25 cellular contexts compared by ENCODE assay signal in the genomic region with DNA sequence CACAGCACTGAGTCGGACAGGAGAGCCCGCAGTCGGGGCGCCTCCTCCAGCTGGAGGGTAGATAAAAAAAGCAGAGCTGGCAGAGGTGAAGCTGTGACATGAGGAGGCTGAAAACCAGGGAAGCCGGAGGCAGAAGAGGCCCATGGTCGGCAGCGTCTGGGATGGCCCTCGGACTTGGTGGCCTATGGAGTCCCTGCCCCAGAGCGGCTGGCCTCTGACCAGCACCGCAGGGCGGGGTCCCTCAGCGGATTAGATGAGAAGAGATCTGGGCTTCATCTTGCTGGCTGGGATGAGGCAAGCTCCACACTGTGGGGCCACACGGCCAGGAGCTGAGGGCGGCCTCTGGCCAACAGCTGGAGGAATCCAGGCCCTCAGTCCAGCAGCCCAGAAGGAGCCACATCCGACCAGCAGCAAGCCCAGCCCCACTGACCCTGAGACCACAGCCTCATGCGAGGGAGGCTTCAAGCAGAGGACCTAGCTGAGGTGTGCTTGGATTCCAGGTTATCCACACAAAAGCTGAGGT.
DNase-seq lines count a peak whose midpoint lies in the region; ATAC-seq and FAIRE-seq lines count a peak whose summit lies in the region.
"Had no signal": no experiment of that assay in that cellular context is flagged by ENCODE, and none has a peak within 500 bp of the region (broad histone marks: within the 10 kb centered on the region; RNA-seq: fewer than 3 reads in every experiment).

No MANE protein-coding gene starts in this region.

- no peak for FAIRE-seq in urothelium cell line (lab: Jason Lieb, UNC)
- FAIRE-seq: A204.1, GM12891, HTR-8/SVneo, RCC 7860 had no signal

- no peaks in the 10 kb centered on the region for H3K27me3 Mint-ChIP-seq in stimulated activated naive CD8-positive, alpha-beta T cell treated with anti-CD3 and anti-CD28 coated beads, Interleukin-15, amount 100 ng/mL, for 72 hours
- no peaks in the 10 kb centered on the region for H3K27me3 Mint-ChIP-seq in natural killer cell treated with Interleukin-12 subunit alpha and Interleukin-12 subunit beta and Interleukin-15 and Interleukin-18, amount 100 ng/mL, for 72 hours

- peak overlapping the region; percentile 73 for H3K27ac ChIP-seq in SJCRH30
- H3K27ac ChIP-seq: C4-2B, KMS-11 had no signal

- DNase-seq in stimulated activated naive CD8-positive, alpha-beta T cell treated with anti-CD3 and anti-CD28 coated beads, Interleukin-15, amount 100 ng/mL, for 72 hours, result no peak
- no peak for DNase-seq in stimulated activated naive CD8-positive, alpha-beta T cell treated with anti-CD3 and anti-CD28 coated beads, Interleukin-15, Interleukin-2, amounts not matched to agents 100 U/mL and 50 U/mL, for 24 hours
- DNase-seq in SJCRH30, result no peak
- peak; percentile 60 for DNase-seq in natural killer cell treated with Interleukin-12 subunit alpha and Interleukin-12 subunit beta and Interleukin-15 and Interleukin-18, amount 100 ng/mL, for 72 hours (ENCODE audit: low spot score)
- no peak for DNase-seq in H4 (ENCODE audit: low spot score)
- DNase-seq in pons (ENCODE audit: low spot score), result no peak
- no peak for DNase-seq in urothelium cell line (ENCODE audit: low spot score)
- DNase-seq: AML-193; CD8-positive, alpha-beta T cell; DMS 273 treated with DMSO at 0.1 percent for 48 hours; GF-D8; H9; IMR-90; MM.1S; NCI-H2029; NCI-H446; NCI-H526 treated with DMSO at 0.1 percent for 48 hours had no signal

- H3K27ac Mint-ChIP-seq in stimulated activated naive CD8-positive, alpha-beta T cell treated with anti-CD3 and anti-CD28 coated beads, Interleukin-15, amount 100 ng/mL, for 72 hours, result peak overlapping the region; percentile 53 to 63
- H3K27ac Mint-ChIP-seq in natural killer cell treated with Interleukin-12 subunit alpha and Interleukin-12 subunit beta and Interleukin-15 and Interleukin-18, amount 100 ng/mL, for 72 hours, result peak overlapping the region; percentile 82 to 94

- no peaks in the 10 kb centered on the region for H3K36me3 ChIP-seq in SJCRH30

- no peaks in the 10 kb centered on the region for H3K9me3 ChIP-seq in SJCRH30 (replicated peaks)

- no peak overlapping the region for H3K4me3 ChIP-seq in SJCRH30

- no peak overlapping the region for H3K4me3 Mint-ChIP-seq in stimulated activated naive CD8-positive, alpha-beta T cell treated with anti-CD3 and anti-CD28 coated beads, Interleukin-15, amount 100 ng/mL, for 72 hours
- H3K4me3 Mint-ChIP-seq in natural killer cell treated with Interleukin-12 subunit alpha and Interleukin-12 subunit beta and Interleukin-15 and Interleukin-18, amount 100 ng/mL, for 72 hours, result no peak overlapping the region
- H3K4me3 Mint-ChIP-seq: CD8-positive, alpha-beta T cell; H9 had no signal

- H3K4me1 Mint-ChIP-seq in stimulated activated naive CD8-positive, alpha-beta T cell treated with anti-CD3 and anti-CD28 coated beads, Interleukin-15, amount 100 ng/mL, for 72 hours, result peaks cover 28% of the 10 kb centered on the region
- H3K4me1 Mint-ChIP-seq in natural killer cell treated with Interleukin-12 subunit alpha and Interleukin-12 subunit beta and Interleukin-15 and Interleukin-18, amount 100 ng/mL, for 72 hours (ENCODE audit: low read depth in 2 of 2), result peaks cover 24 to 46% of the 10 kb centered on the region in 2 donors

- no peak for ATAC-seq in stimulated activated naive CD8-positive, alpha-beta T cell treated with anti-CD3 and anti-CD28 coated beads, Interleukin-15, amount 100 ng/mL, for 72 hours
- no peak for ATAC-seq in stimulated activated naive CD8-positive, alpha-beta T cell treated with anti-CD3 and anti-CD28 coated beads, Interleukin-15, Interleukin-2, amounts not matched to agents 100 U/mL and 50 U/mL, for 24 hours
- peak in 1 of 2 donors; percentile 10 for ATAC-seq in natural killer cell treated with Interleukin-12 subunit alpha and Interleukin-12 subunit beta and Interleukin-15 and Interleukin-18, amount 100 ng/mL, for 72 hours
- no peak for ATAC-seq in GM19395 (IDR thresholded peaks at IDR 0.05; ENCODE audit: unreplicated experiment)
- ATAC-seq: CD8-positive, alpha-beta T cell; SK-N-SH treated with all-trans-retinoic acid at 6 μM for 48 hours had no signal

- H3K36me3 Mint-ChIP-seq in natural killer cell treated with Interleukin-12 subunit alpha and Interleukin-12 subunit beta and Interleukin-15 and Interleukin-18, amount 100 ng/mL, for 72 hours, result peaks cover 4% of the 10 kb centered on the region

- H3K27me3 ChIP-seq in SJCRH30, result no peaks in the 10 kb centered on the region

- H3K4me1 ChIP-seq in SJCRH30, result peaks cover 11% of the 10 kb centered on the region; the same call in 1 of the 2 replicates

- H3K9me3 Mint-ChIP-seq in stimulated activated naive CD8-positive, alpha-beta T cell treated with anti-CD3 and anti-CD28 coated beads, Interleukin-15, amount 100 ng/mL, for 72 hours, result no peaks in the 10 kb centered on the region
- H3K9me3 Mint-ChIP-seq in natural killer cell treated with Interleukin-12 subunit alpha and Interleukin-12 subunit beta and Interleukin-15 and Interleukin-18, amount 100 ng/mL, for 72 hours, result no peaks in the 10 kb centered on the region
- H3K9me3 Mint-ChIP-seq: CD8-positive, alpha-beta T cell had no signal
